Comparison of ENCODE assay signal across 1 cellular context in the genomic region with DNA sequence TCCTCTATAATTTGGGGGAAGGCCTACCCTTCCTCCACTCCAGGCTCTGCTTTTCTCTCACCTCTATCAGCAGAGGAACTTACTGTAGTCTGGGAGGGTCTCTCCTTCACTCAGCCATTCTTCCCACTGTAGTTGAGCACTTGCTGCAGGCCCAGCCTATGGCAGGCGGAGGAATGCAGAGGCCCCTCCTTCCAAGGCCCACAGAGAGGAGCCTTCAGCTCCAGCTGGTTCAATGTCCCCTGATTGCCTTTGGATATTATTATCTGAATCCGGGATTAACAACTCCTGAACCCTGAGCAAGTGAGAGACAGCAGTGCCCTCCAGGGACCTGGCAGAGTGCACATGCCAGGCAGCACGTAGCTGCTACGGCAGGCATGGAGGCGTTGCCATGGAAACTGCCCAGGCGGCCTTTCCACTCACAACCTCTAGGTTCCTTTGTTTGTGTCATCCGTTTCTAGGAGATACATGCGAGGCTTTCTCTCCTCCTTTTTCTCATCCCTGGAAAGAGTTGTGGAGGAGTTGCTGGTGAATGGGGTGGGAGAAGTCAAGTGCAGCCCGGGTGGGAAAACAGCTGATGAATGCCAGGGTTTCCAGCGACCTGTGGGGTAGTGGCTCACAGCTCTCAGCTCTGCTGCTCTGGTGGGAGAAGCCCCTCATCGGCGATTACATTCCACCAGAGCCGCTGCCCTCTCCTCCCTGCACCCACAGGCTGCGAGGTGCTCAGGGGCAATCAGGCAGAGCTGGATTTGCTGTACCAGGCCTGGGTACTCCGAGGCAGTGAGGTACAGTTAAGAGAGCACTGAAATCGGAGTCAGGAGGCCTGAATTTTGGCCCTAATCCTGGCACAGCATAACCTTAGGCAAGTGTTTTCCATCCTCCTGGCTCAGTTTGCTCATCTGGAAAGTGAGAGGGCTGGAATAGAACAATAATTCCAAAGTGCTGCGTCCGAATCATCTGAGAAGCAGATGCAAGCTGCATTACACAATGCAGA.
TF ChIP-seq lines count a peak whose summit lies in the region.

No MANE protein-coding gene starts in this region.

TF ChIP-seq in HepG2, 621 proteins besides CTCF, POLR2A, EP300 and RAD21 (continued from another document and continues in another):
- TF ChIP-seq NCOA1 (CRISPR knock-in tag; IDR thresholded peaks at IDR 0.05) = peak; percentile 72; the same call in 1 of the 2 replicates
- TF ChIP-seq IKZF4 (CRISPR knock-in tag; IDR thresholded peaks at IDR 0.05; ENCODE audit: borderline replicate concordance, low read depth, not compliant biosample characterization) = peak; percentile 59
- no peak for TF ChIP-seq NFRKB (IDR thresholded peaks at IDR 0.05)
- TF ChIP-seq, protein P1, sequence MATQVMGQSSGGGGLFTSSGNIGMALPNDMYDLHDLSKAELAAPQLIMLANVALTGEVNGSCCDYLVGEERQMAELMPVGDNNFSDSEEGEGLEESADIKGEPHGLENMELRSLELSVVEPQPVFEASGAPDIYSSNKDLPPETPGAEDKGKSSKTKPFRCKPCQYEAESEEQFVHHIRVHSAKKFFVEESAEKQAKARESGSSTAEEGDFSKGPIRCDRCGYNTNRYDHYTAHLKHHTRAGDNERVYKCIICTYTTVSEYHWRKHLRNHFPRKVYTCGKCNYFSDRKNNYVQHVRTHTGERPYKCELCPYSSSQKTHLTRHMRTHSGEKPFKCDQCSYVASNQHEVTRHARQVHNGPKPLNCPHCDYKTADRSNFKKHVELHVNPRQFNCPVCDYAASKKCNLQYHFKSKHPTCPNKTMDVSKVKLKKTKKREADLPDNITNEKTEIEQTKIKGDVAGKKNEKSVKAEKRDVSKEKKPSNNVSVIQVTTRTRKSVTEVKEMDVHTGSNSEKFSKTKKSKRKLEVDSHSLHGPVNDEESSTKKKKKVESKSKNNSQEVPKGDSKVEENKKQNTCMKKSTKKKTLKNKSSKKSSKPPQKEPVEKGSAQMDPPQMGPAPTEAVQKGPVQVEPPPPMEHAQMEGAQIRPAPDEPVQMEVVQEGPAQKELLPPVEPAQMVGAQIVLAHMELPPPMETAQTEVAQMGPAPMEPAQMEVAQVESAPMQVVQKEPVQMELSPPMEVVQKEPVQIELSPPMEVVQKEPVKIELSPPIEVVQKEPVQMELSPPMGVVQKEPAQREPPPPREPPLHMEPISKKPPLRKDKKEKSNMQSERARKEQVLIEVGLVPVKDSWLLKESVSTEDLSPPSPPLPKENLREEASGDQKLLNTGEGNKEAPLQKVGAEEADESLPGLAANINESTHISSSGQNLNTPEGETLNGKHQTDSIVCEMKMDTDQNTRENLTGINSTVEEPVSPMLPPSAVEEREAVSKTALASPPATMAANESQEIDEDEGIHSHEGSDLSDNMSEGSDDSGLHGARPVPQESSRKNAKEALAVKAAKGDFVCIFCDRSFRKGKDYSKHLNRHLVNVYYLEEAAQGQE (IDR thresholded peaks at IDR 0.05; ENCODE audit: borderline replicate concordance in 1 of 2, low read depth in 1 of 2, low read length in 2 of 2) = 0 out of 4 replicates have a peak, but pooled peaks of 1 of the 2 experiments have one; percentile 34
- no peak for TF ChIP-seq ZNF280B (CRISPR knock-in tag; IDR thresholded peaks at IDR 0.05; ENCODE audit: borderline replicate concordance)
- no peak for TF ChIP-seq CENPBD1 (CRISPR knock-in tag; IDR thresholded peaks at IDR 0.05; ENCODE audit: borderline replicate concordance, low read depth)
- peak; percentile 97 for TF ChIP-seq RFX3 (CRISPR knock-in tag; IDR thresholded peaks at IDR 0.05)
- no peak for TF ChIP-seq ZNF780A (CRISPR knock-in tag; IDR thresholded peaks at IDR 0.05)
- no peak for TF ChIP-seq MZF1 (CRISPR knock-in tag; IDR thresholded peaks at IDR 0.05; ENCODE audit: borderline replicate concordance)
- TF ChIP-seq ZNF234 (CRISPR knock-in tag; conservative IDR thresholded peaks at IDR 0.05) = no peak
- TF ChIP-seq, protein P2, sequence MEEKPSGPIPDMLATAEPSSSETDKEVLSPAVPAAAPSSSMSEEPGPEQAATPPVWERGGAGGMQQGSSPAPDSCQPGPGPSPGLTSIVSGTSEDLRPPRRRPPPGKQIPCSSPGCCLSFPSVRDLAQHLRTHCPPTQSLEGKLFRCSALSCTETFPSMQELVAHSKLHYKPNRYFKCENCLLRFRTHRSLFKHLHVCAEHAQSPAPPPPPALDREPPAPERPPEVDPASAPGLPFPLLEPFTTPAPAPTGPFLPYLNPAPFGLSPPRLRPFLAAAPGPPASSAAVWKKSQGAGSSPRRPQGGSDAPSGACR (CRISPR knock-in tag; IDR thresholded peaks at IDR 0.05) = no peak; the same call in 1 of the 2 replicates
- no peak for TF ChIP-seq ZNF790 (CRISPR knock-in tag; IDR thresholded peaks at IDR 0.05; ENCODE audit: borderline replicate concordance)
- no peak for TF ChIP-seq TEAD2 (CRISPR knock-in tag; IDR thresholded peaks at IDR 0.05)
- TF ChIP-seq, protein P3, sequence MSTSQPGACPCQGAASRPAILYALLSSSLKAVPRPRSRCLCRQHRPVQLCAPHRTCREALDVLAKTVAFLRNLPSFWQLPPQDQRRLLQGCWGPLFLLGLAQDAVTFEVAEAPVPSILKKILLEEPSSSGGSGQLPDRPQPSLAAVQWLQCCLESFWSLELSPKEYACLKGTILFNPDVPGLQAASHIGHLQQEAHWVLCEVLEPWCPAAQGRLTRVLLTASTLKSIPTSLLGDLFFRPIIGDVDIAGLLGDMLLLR (CRISPR knock-in tag; IDR thresholded peaks at IDR 0.05) = peak; percentile 56; the same call in 1 of the 2 replicates
- no peak for TF ChIP-seq FLYWCH1 (CRISPR knock-in tag; IDR thresholded peaks at IDR 0.05)
- TF ChIP-seq EZH2 (conservative IDR thresholded peaks at IDR 0.05; ENCODE audit: low read depth, low read length) = no peak
- TF ChIP-seq ZNF230 (CRISPR knock-in tag; IDR thresholded peaks at IDR 0.05) = no peak
- no peak for TF ChIP-seq DBP (CRISPR knock-in tag; IDR thresholded peaks at IDR 0.05; ENCODE audit: not compliant biosample characterization)
- TF ChIP-seq POGZ (CRISPR knock-in tag; IDR thresholded peaks at IDR 0.05) = peak; percentile 31; the same call in 1 of the 2 replicates
- TF ChIP-seq, protein P4, sequence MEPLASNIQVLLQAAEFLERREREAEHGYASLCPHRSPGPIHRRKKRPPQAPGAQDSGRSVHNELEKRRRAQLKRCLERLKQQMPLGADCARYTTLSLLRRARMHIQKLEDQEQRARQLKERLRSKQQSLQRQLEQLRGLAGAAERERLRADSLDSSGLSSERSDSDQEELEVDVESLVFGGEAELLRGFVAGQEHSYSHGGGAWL (CRISPR knock-in tag; IDR thresholded peaks at IDR 0.05) = peak; percentile 69; the same call in 1 of the 2 replicates
- TF ChIP-seq FOSL1 (CRISPR knock-in tag; IDR thresholded peaks at IDR 0.05; ENCODE audit: borderline replicate concordance) = no peak
- TF ChIP-seq BCLAF1 (IDR thresholded peaks at IDR 0.05) = no peak
- TF ChIP-seq ZNF781 (CRISPR knock-in tag; IDR thresholded peaks at IDR 0.05; ENCODE audit: borderline replicate concordance, not compliant biosample characterization) = no peak
- TF ChIP-seq KLF6 (CRISPR knock-in tag; IDR thresholded peaks at IDR 0.05) = no peak
- TF ChIP-seq SUZ12 (IDR thresholded peaks at IDR 0.05; ENCODE audit: low read depth, low read length) = no peak
- TF ChIP-seq REL (CRISPR knock-in tag; conservative IDR thresholded peaks at IDR 0.05) = no peak
- 0 out of 2 replicates have a peak, but pooled peaks have one; percentile 28 for TF ChIP-seq ZNF576 (CRISPR knock-in tag; IDR thresholded peaks at IDR 0.05)
- TF ChIP-seq TCF7 (IDR thresholded peaks at IDR 0.05; ENCODE audit: low read depth) = no peak
- TF ChIP-seq MXI1 (IDR thresholded peaks at IDR 0.05; ENCODE audit: borderline replicate concordance, low read depth, low read length) = peak; percentile 92; the same call in 2 of the 3 replicates
- no peak for TF ChIP-seq CBFB (CRISPR knock-in tag; IDR thresholded peaks at IDR 0.05)
- peak; percentile 50; the same call in 1 of the 2 replicates for TF ChIP-seq MIER3 (CRISPR knock-in tag; IDR thresholded peaks at IDR 0.05; ENCODE audit: borderline replicate concordance)
- peak; percentile 77 for TF ChIP-seq RXRA (CRISPR knock-in tag; IDR thresholded peaks at IDR 0.05)
- peak; percentile 13; the same call in 1 of the 2 replicates for TF ChIP-seq ZC3H13 (CRISPR knock-in tag; IDR thresholded peaks at IDR 0.05)
- TF ChIP-seq HIVEP1 (CRISPR knock-in tag; IDR thresholded peaks at IDR 0.05) = peak; percentile 26; the same call in 1 of the 2 replicates
- TF ChIP-seq PAF1 (CRISPR knock-in tag; IDR thresholded peaks at IDR 0.05) = no peak
- TF ChIP-seq ZNF619 (CRISPR knock-in tag; IDR thresholded peaks at IDR 0.05) = 0 out of 2 replicates have a peak, but pooled peaks have one; percentile 29
- TF ChIP-seq ZNF569 (CRISPR knock-in tag; IDR thresholded peaks at IDR 0.05; ENCODE audit: borderline replicate concordance) = no peak
- TF ChIP-seq CBX5 (CRISPR knock-in tag; IDR thresholded peaks at IDR 0.05; ENCODE audit: borderline replicate concordance) = no peak
- no peak for TF ChIP-seq CENPX (CRISPR knock-in tag; IDR thresholded peaks at IDR 0.05)
- TF ChIP-seq ZNF773 (CRISPR knock-in tag; IDR thresholded peaks at IDR 0.05; ENCODE audit: borderline replicate concordance) = no peak
- TF ChIP-seq ZNF616 (CRISPR knock-in tag; IDR thresholded peaks at IDR 0.05; ENCODE audit: low read depth) = no peak
- no peak for TF ChIP-seq NFE2L2 (IDR thresholded peaks at IDR 0.05; ENCODE audit: low read length)
- TF ChIP-seq ZBTB38 (CRISPR knock-in tag; IDR thresholded peaks at IDR 0.05) = peak; percentile 82
- TF ChIP-seq ZNF382 (CRISPR knock-in tag; IDR thresholded peaks at IDR 0.05; ENCODE audit: borderline replicate concordance) = no peak
- 0 out of 2 replicates have a peak, but pooled peaks have one; percentile 31 for TF ChIP-seq NRL (CRISPR knock-in tag; IDR thresholded peaks at IDR 0.05; ENCODE audit: borderline replicate concordance)
- no peak for TF ChIP-seq ZUFSP (CRISPR knock-in tag; IDR thresholded peaks at IDR 0.05; ENCODE audit: borderline replicate concordance)
- TF ChIP-seq, protein P5, sequence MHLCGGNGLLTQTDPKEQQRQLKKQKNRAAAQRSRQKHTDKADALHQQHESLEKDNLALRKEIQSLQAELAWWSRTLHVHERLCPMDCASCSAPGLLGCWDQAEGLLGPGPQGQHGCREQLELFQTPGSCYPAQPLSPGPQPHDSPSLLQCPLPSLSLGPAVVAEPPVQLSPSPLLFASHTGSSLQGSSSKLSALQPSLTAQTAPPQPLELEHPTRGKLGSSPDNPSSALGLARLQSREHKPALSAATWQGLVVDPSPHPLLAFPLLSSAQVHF (CRISPR knock-in tag; IDR thresholded peaks at IDR 0.05) = no peak
- no peak for TF ChIP-seq SP5 (CRISPR knock-in tag; IDR thresholded peaks at IDR 0.05; ENCODE audit: borderline replicate concordance, low read depth)
- TF ChIP-seq SMAD1 (CRISPR knock-in tag; IDR thresholded peaks at IDR 0.05; ENCODE audit: borderline replicate concordance, low read depth) = no peak
